17 cellular contexts compared by ENCODE assay signal in the genomic region with DNA sequence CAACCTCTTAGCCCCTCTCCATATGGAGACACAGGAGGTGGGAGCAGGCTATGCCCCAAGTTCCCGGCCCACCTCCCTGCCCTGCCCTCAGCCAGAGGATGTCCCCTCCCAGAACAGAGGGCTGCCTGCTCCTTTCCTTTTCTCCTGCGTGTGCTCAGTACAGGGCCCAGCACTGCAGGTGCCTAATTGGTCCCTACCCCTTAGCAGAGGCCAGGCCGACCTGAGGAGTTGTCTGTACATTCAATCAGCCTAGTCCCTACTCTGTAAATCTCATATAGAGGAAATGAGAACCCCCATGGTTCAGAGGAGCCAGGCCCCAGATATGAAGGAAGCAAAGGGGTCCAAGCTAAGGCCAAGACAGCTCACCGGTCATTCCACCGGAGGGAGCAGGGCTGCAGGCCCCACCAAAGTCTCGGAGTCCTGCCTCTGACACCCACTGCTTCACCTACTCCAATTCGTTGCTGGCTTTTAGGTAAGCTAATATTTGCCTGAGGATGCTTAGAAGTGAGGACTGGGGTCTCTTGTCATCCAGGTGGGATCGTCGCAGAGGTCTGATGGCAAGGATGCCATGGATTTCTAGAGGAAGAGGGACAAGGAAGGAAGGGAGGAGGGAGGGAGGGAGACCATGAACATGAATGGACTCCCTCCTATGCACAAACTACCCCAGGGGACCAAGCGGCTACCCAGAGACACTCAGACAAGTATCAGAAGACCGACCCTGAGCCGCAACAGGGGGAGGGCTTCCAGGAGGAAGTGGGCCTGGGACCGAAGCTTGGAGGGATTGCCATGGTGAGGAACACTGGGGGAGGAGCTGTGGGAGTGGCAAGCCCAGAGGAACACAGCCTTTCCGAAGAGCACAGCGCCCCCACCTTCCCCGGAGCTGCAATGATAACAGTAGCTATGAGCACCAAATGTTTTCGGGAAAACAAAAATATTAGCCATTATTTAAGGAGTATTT. TPM values are rescaled to one million over a fixed set of nuclear protein-coding genes. Genes with fewer than 3 reads are reported as not detected.
DNase-seq lines count a peak whose midpoint lies in the region; FAIRE-seq and TF ChIP-seq lines count a peak whose summit lies in the region.
"Had no signal": no experiment of that assay in that cellular context is flagged by ENCODE, and none has a peak within 500 bp of the region (broad histone marks: within the 10 kb centered on the region; RNA-seq: fewer than 3 reads in every experiment).

No MANE protein-coding gene starts in this region.

- H3K23ac ChIP-seq in mesenchymal stem cell (ENCODE audit: low read length in 2 of 2), result no peak overlapping the region

- H3K27ac ChIP-seq in mesenchymal stem cell (ENCODE audit: low read length, poor library complexity, severe bottlenecking), result no peak overlapping the region
- H3K27ac ChIP-seq: spleen had no signal

- H3K4ac ChIP-seq in mesenchymal stem cell (ENCODE audit: low read depth in 1 of 2, low read length in 2 of 2), result no peak overlapping the region

- no peak overlapping the region for H4K8ac ChIP-seq in mesenchymal stem cell (ENCODE audit: low read length)

- no peak overlapping the region for H2BK5ac ChIP-seq in mesenchymal stem cell (ENCODE audit: low read depth, low read length, poor library complexity, severe bottlenecking)

- peak; percentile 42 for TF ChIP-seq CTCF in D721Med (IDR thresholded peaks at IDR 0.05; ENCODE audit: insufficient read depth, missing control alignments)
- peak; percentile 55 for TF ChIP-seq CTCF in chondrocyte (IDR thresholded peaks at IDR 0.05)

- no peak overlapping the region for H3K4me2 ChIP-seq in mesenchymal stem cell (ENCODE audit: low read length, poor library complexity, severe bottlenecking)

- H3K14ac ChIP-seq in mesenchymal stem cell (ENCODE audit: low read length in 2 of 2), result no peak overlapping the region

- no peak overlapping the region for H2BK15ac ChIP-seq in mesenchymal stem cell (ENCODE audit: low read depth, poor library complexity, severe bottlenecking)

- peak; percentile 78 for FAIRE-seq in D721Med (lab: Jason Lieb, UNC)
- FAIRE-seq: urothelium cell line had no signal

- H3K4me1 Mint-ChIP-seq in chondrocyte (ENCODE audit: low read depth), result no peaks in the 10 kb centered on the region
- H3K4me1 Mint-ChIP-seq: CD14-positive monocyte, nephron had no signal

- no peak overlapping the region for H3K18ac ChIP-seq in mesenchymal stem cell (ENCODE audit: low read depth in 1 of 2, low read length in 2 of 2)

- peaks cover 0 to 2% of the 10 kb centered on the region in 2 experiments for H3K36me3 ChIP-seq in mesenchymal stem cell (ENCODE audit: control insufficient read depth in 1 of 2, insufficient read depth in 2 of 2, low read depth in 1 of 2, low read length in 2 of 2)
- H3K36me3 ChIP-seq: spleen had no signal

- H2BK120ac ChIP-seq in mesenchymal stem cell (ENCODE audit: low read depth, low read length), result no peak overlapping the region

- no peak overlapping the region for H3K4me3 Mint-ChIP-seq in chondrocyte (ENCODE audit: unreplicated experiment)
- H3K4me3 Mint-ChIP-seq: activated CD4-positive, alpha-beta T cell treated with anti-CD3 and anti-CD28 coated beads, Interleukin-2, amount 10 ng/mL, durations not matched to agents 7 days and 5 days; CD14-positive monocyte; nephron had no signal

- H3K4me1 ChIP-seq in mesenchymal stem cell (ENCODE audit: control insufficient read depth, insufficient read depth, low read depth, low read length), result no peaks in the 10 kb centered on the region
- H3K4me1 ChIP-seq: spleen had no signal

- H3K9me3 ChIP-seq in mesenchymal stem cell (ENCODE audit: control insufficient read depth, low read length), result peaks cover 7% of the 10 kb centered on the region

- H4K91ac ChIP-seq in mesenchymal stem cell (ENCODE audit: low read length), result no peak overlapping the region

- H3K27me3 Mint-ChIP-seq in chondrocyte (ENCODE audit: low read depth), result peaks cover 3% of the 10 kb centered on the region
- H3K27me3 Mint-ChIP-seq: activated CD4-positive, alpha-beta T cell treated with anti-CD3 and anti-CD28 coated beads, Interleukin-2, amount 10 ng/mL, durations not matched to agents 7 days and 5 days had no signal

- no peak overlapping the region for H3K4me3 ChIP-seq in mesenchymal stem cell (ENCODE audit: insufficient read depth in 1 of 2, low read depth in 1 of 2, low read length in 2 of 2)
- H3K4me3 ChIP-seq: spleen had no signal

- in situ Hi-C loops in KBM-7 (cut with MboI; ENCODE audit: low pct_unique_long_range_greater_than_20kb, low sequenced_read_pairs), result no loop called here

- H2BK12ac ChIP-seq in mesenchymal stem cell (ENCODE audit: low read length in 2 of 2), result no peak overlapping the region

- intact Hi-C loops in posterior cingulate gyrus (cut with DNase I), result no loop called here

- H3K9me3 Mint-ChIP-seq in chondrocyte (ENCODE audit: low read depth), result peaks cover 12% of the 10 kb centered on the region

- no peak overlapping the region for H2AK5ac ChIP-seq in mesenchymal stem cell (ENCODE audit: low read length, severe bottlenecking)

- no peaks in the 10 kb centered on the region for H3K36me3 Mint-ChIP-seq in chondrocyte (ENCODE audit: low read depth)
- H3K36me3 Mint-ChIP-seq: CD14-positive monocyte had no signal

- no peak overlapping the region for H3K27ac Mint-ChIP-seq in chondrocyte (ENCODE audit: unreplicated experiment)
- H3K27ac Mint-ChIP-seq: activated CD4-positive, alpha-beta T cell treated with anti-CD3 and anti-CD28 coated beads, Interleukin-2, amount 10 ng/mL, durations not matched to agents 7 days and 5 days; CD14-positive monocyte; nephron had no signal

- DNase-seq in D721Med (ENCODE audit: insufficient read length, low spot score) (no peak), KBM-7 (peak; percentile 57), chondrocyte (ENCODE audit: low spot score) (no peak), mesenchymal stem cell (peak; percentile 14), posterior cingulate gyrus (no peak), NCI-H2171 (lab: John Stamatoyannopoulos, UW) (no peak), NCI-H1694 treated with DMSO at 0.1 percent for 48 hours (lab: John Stamatoyannopoulos, UW) (no peak)
- no peak for DNase-seq in activated CD4-positive, alpha-beta T cell treated with anti-CD3 and anti-CD28 coated beads for 4 hours
- DNase-seq: activated CD4-positive, alpha-beta T cell treated with anti-CD3 and anti-CD28 coated beads, Interleukin-2, amount 10 ng/mL, durations not matched to agents 7 days and 5 days; activated naive CD4-positive, alpha-beta T cell; cerebellar nuclear complex; Karpas-422; left cardiac atrium; spleen had no signal

- no peak overlapping the region for H2AFZ ChIP-seq in mesenchymal stem cell (ENCODE audit: low read depth, low read length)

- peaks cover 8 to 32% of the 10 kb centered on the region in 2 experiments for H3K27me3 ChIP-seq in mesenchymal stem cell (ENCODE audit: control insufficient read depth in 1 of 2, insufficient read depth in 1 of 2, low read length in 2 of 2)

- H3K79me1 ChIP-seq in mesenchymal stem cell (replicated peaks; ENCODE audit: low read length, poor library complexity, severe bottlenecking), result no peaks in the 10 kb centered on the region

- H3K9ac ChIP-seq in mesenchymal stem cell (ENCODE audit: low read length), result no peak overlapping the region

- WGBS in mesenchymal stem cell, result 58% methylated on average over 13 of the region's 17 CpGs

RNA-seq across cellular contexts. Expression of a gene that starts 30.4 kb away (rescaled TPM):
- 1.1 to 3.2 TPM (median 1.7 TPM) in 3 replicates for total RNA-seq in chondrocyte
- polyA plus RNA-seq in mesenchymal stem cell (2013, experiment 1 of 2), result 0.59 TPM
- polyA plus RNA-seq in mesenchymal stem cell (2013, experiment 2 of 2), result 0.71 TPM
- total RNA-seq: activated CD4-positive, alpha-beta T cell treated with anti-CD3 and anti-CD28 coated beads, Interleukin-2, amount 10 ng/mL, durations not matched to agents 7 days and 5 days had no signal
- polyA plus RNA-seq: CD14-positive monocyte had no signal

Comparison
In these comparisons a context has a peak if more than half of its experiments do, and no peak if none do; other contexts are left out.
1. DNase-seq: peak in KBM-7 (single experiment) and mesenchymal stem cell (single experiment); none in D721Med (single experiment), chondrocyte (single experiment), posterior cingulate gyrus (0 of 10), NCI-H2171 (single experiment), activated CD4-positive, alpha-beta T cell treated with anti-CD3 and anti-CD28 coated beads for 4 hours (0 of 2) and NCI-H1694 treated with DMSO at 0.1 percent for 48 hours (single experiment).